In genomic region chr4:85370400-85371032, GRCh38 we compare ENCODE assay signal across 8 cellular contexts.
DNase-seq lines count a peak whose midpoint lies in the region; ATAC-seq and TF ChIP-seq lines count a peak whose summit lies in the region.

No MANE protein-coding gene starts in this region.

- H3K27ac ChIP-seq in lower lobe of right lung: no peak overlapping the region

- no peaks in the 10 kb centered on the region for H3K36me3 ChIP-seq in lower lobe of right lung

- ATAC-seq in GM19372 (IDR thresholded peaks at IDR 0.05; ENCODE audit: low read depth, unreplicated experiment): peak; percentile 94
- ATAC-seq in HG03159 (IDR thresholded peaks at IDR 0.05; ENCODE audit: unreplicated experiment): peak; percentile 98
- ATAC-seq in lower lobe of right lung: peak; percentile 74 to 76

- intact Hi-C loops in lower lobe of right lung (cut with DNase I): no loop called here

- TF ChIP-seq CTCF in cardiac fibroblast (IDR thresholded peaks at IDR 0.05; ENCODE audit: low read depth, low read length): peak; percentile 87
- TF ChIP-seq CTCF in lower lobe of right lung (IDR thresholded peaks at IDR 0.05): peak; percentile 60

- H3K4me3 ChIP-seq in cardiac fibroblast (replicated peaks in 1 of 2; ENCODE audit: low read depth in 2 of 2, low read length in 2 of 2) (no peak overlapping the region), lower lobe of right lung (no peak overlapping the region)

- no peaks in the 10 kb centered on the region for H3K27me3 ChIP-seq in lower lobe of right lung (ENCODE audit: low read depth)

- H3K4me1 ChIP-seq in lower lobe of right lung: no peaks in the 10 kb centered on the region

- no peaks in the 10 kb centered on the region for H3K9me3 ChIP-seq in lower lobe of right lung

- DNase-seq in ELF-1 (ENCODE audit: low read depth, low spot score) (peak; percentile 69), NCI-H69 (lab: John Stamatoyannopoulos, UW) (peak; percentile 42), cardiac fibroblast (ENCODE audit: low read depth in 2 of 2) (peak; percentile 58 to 67), lower lobe of right lung (no peak), GM19238 (ENCODE audit: insufficient read length, low spot score) (no peak)
- DNase-seq in stimulated activated naive CD4-positive, alpha-beta T cell treated with Interleukin-2 at 50 U/mL for 16 hours (lab: John Stamatoyannopoulos, UW): no peak

Comparison
In these comparisons a context has a peak if more than half of its experiments do, and no peak if none do; other contexts are left out.
1. DNase-seq: peak in ELF-1 (single experiment), NCI-H69 (single experiment) and cardiac fibroblast (2 of 2); none in lower lobe of right lung (single experiment), GM19238 (single experiment) and stimulated activated naive CD4-positive, alpha-beta T cell treated with Interleukin-2 at 50 U/mL for 16 hours (single experiment).
2. Peak in every context shown above with its lines, with median percentiles within 50 percentile points of each other: ATAC-seq.